Comparison of ENCODE assay signal across 7 cellular contexts in the genomic region with DNA sequence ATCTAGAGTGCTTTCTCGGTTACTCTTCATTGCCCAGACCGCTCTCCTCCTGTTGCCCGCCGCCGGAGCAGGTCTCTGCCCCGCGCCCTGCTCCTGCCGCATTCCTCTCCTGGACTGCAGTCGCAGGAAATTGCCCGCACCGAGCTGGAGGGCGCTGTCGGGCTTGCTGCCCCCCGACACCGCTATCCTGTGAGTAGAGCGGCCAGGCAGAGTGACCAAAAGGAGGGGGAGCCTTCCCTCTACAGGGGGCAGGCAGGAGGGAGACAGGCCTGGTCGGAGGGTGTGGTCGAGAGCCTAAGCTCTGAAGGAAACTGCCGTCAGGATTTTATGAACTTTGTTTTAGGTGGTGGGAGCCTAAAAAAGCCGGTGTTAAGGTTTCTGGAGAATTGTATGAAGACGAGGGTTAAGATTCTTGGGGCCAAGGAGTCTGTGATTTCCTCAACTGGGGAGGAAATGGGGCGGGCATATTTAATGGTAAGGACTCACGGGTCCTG. TPM values are rescaled to one million over a fixed set of nuclear protein-coding genes. Genes with fewer than 3 reads are reported as not detected.
DNase-seq lines count a peak whose midpoint lies in the region; ATAC-seq and TF ChIP-seq lines count a peak whose summit lies in the region.

No MANE protein-coding gene starts in this region.

- in situ Hi-C loops in astrocyte of the spinal cord (cut with HindIII; ENCODE audit: low sequenced_read_pairs) = no loop called here

- H3K27ac Mint-ChIP-seq in immature natural killer cell = peak overlapping the region; percentile 88 to 98 (median 93)
- peak overlapping the region; percentile 96 for H3K27ac Mint-ChIP-seq in stimulated activated memory B cell treated with anti-CD40 and anti-IgM and Interleukin-4, amounts not matched to agents 10 μg/mL and 1 μg/mL and 100 μg/mL, for 72 hours

- TF ChIP-seq CTCF in GM12865 (IDR thresholded peaks at IDR 0.05; ENCODE audit: insufficient read depth, low read depth, low read length, missing control alignments) (peak; percentile 18), astrocyte of the spinal cord (IDR thresholded peaks at IDR 0.05; ENCODE audit: low read depth, low read length) (peak; percentile 71)

- H3K4me1 Mint-ChIP-seq in immature natural killer cell = peaks cover 38 to 42% of the 10 kb centered on the region in 2 donors
- peaks cover 29% of the 10 kb centered on the region for H3K4me1 Mint-ChIP-seq in stimulated activated memory B cell treated with anti-CD40 and anti-IgM and Interleukin-4, amounts not matched to agents 10 μg/mL and 1 μg/mL and 100 μg/mL, for 72 hours

- TF ChIP-seq EP300 in Ishikawa (IDR thresholded peaks at IDR 0.05; ENCODE audit: borderline replicate concordance) = peak; percentile 12; the same call in 1 of the 2 replicates

- H3K4me3 Mint-ChIP-seq in immature natural killer cell = peak overlapping the region; percentile 96 to 99 (median 99)
- H3K4me3 Mint-ChIP-seq in stimulated activated memory B cell treated with anti-CD40 and anti-IgM and Interleukin-4, amounts not matched to agents 10 μg/mL and 1 μg/mL and 100 μg/mL, for 72 hours = peak overlapping the region; percentile 98

- peaks cover 3 to 8% (median 4%) of the 10 kb centered on the region in 3 donors for H3K36me3 Mint-ChIP-seq in immature natural killer cell
- H3K36me3 Mint-ChIP-seq in stimulated activated memory B cell treated with anti-CD40 and anti-IgM and Interleukin-4, amounts not matched to agents 10 μg/mL and 1 μg/mL and 100 μg/mL, for 72 hours = peaks cover 9% of the 10 kb centered on the region

- H3K4me3 ChIP-seq in GM12865 (ENCODE audit: low read depth, low read length) (peak overlapping the region; percentile 89), astrocyte of the spinal cord (ENCODE audit: low read depth, low read length) (peak overlapping the region; percentile 97)

- H3K27me3 Mint-ChIP-seq in immature natural killer cell (ENCODE audit: low read depth in 3 of 3) = peaks cover 0 to 3% (median 0%) of the 10 kb centered on the region in 3 donors
- H3K27me3 Mint-ChIP-seq in stimulated activated memory B cell treated with anti-CD40 and anti-IgM and Interleukin-4, amounts not matched to agents 10 μg/mL and 1 μg/mL and 100 μg/mL, for 72 hours = no peaks in the 10 kb centered on the region

- ATAC-seq in GM21576 (IDR thresholded peaks at IDR 0.05; ENCODE audit: unreplicated experiment) = peak; percentile 27
- peak; percentile 7 for ATAC-seq in stimulated activated memory B cell treated with anti-CD40 and anti-IgM and Interleukin-4, amounts not matched to agents 10 μg/mL and 1 μg/mL and 100 μg/mL, for 72 hours

- no peak for TF ChIP-seq RAD21 in Ishikawa (IDR thresholded peaks at IDR 0.05; ENCODE audit: low read depth)

- H3K9me3 Mint-ChIP-seq in immature natural killer cell = no peaks in the 10 kb centered on the region
- H3K9me3 Mint-ChIP-seq in stimulated activated memory B cell treated with anti-CD40 and anti-IgM and Interleukin-4, amounts not matched to agents 10 μg/mL and 1 μg/mL and 100 μg/mL, for 72 hours = no peaks in the 10 kb centered on the region

- DNase-seq in GM12865 (ENCODE audit: low read depth) (peak; percentile 51), astrocyte of the spinal cord (ENCODE audit: low read depth, low spot score) (peak; percentile 61), immature natural killer cell (no peak), superior temporal gyrus (ENCODE audit: extremely low spot score) (no peak)

TF ChIP-seq in Ishikawa, 13 proteins besides CTCF, POLR2A, EP300 and RAD21:
- no peak for TF ChIP-seq FOXM1 (IDR thresholded peaks at IDR 0.05; ENCODE audit: borderline replicate concordance, low read depth)
- TF ChIP-seq, protein P1, sequence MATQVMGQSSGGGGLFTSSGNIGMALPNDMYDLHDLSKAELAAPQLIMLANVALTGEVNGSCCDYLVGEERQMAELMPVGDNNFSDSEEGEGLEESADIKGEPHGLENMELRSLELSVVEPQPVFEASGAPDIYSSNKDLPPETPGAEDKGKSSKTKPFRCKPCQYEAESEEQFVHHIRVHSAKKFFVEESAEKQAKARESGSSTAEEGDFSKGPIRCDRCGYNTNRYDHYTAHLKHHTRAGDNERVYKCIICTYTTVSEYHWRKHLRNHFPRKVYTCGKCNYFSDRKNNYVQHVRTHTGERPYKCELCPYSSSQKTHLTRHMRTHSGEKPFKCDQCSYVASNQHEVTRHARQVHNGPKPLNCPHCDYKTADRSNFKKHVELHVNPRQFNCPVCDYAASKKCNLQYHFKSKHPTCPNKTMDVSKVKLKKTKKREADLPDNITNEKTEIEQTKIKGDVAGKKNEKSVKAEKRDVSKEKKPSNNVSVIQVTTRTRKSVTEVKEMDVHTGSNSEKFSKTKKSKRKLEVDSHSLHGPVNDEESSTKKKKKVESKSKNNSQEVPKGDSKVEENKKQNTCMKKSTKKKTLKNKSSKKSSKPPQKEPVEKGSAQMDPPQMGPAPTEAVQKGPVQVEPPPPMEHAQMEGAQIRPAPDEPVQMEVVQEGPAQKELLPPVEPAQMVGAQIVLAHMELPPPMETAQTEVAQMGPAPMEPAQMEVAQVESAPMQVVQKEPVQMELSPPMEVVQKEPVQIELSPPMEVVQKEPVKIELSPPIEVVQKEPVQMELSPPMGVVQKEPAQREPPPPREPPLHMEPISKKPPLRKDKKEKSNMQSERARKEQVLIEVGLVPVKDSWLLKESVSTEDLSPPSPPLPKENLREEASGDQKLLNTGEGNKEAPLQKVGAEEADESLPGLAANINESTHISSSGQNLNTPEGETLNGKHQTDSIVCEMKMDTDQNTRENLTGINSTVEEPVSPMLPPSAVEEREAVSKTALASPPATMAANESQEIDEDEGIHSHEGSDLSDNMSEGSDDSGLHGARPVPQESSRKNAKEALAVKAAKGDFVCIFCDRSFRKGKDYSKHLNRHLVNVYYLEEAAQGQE (IDR thresholded peaks at IDR 0.05; ENCODE audit: low read depth) = no peak
- TF ChIP-seq USF1 (IDR thresholded peaks at IDR 0.05) = no peak
- no peak for TF ChIP-seq CREB1 (IDR thresholded peaks at IDR 0.05; ENCODE audit: low read depth)
- TF ChIP-seq TCF12 (IDR thresholded peaks at IDR 0.05; ENCODE audit: low read depth) = no peak
- no peak for TF ChIP-seq EGR1 (IDR thresholded peaks at IDR 0.05)
- no peak for TF ChIP-seq TEAD4 (IDR thresholded peaks at IDR 0.05)

RNA-seq across cellular contexts. Expression of gene LRIG2, which starts 0.5 kb away (rescaled TPM):
- 1 to 10 TPM; 2.4 to 6.1 (median 5.5) TPM for polyA plus RNA-seq in immature natural killer cell

Comparison
In these comparisons a context has a peak if more than half of its experiments do, and no peak if none do; other contexts are left out.
1. DNase-seq: peak in GM12865 (single experiment) and astrocyte of the spinal cord (single experiment); none in immature natural killer cell (0 of 3) and superior temporal gyrus (single experiment).